9 cellular contexts compared by ENCODE assay signal in genomic region chr2:74552914-74553811, GRCh38. TPM values are rescaled to one million over a fixed set of nuclear protein-coding genes. Genes with fewer than 3 reads are reported as not detected.
A peak's percentile ranks its signal among the peaks of the same experiment; 100 is the strongest.
DNase-seq lines count a peak whose midpoint lies in the region; ATAC-seq and TF ChIP-seq lines count a peak whose summit lies in the region.
"Had no signal": no experiment of that assay in that cellular context is flagged by ENCODE, and none has a peak within 500 bp of the region (broad histone marks: within the 10 kb centered on the region; RNA-seq: fewer than 3 reads in every experiment).

No MANE protein-coding gene starts in this region.

- peak overlapping the region; percentile 64 for H3K27ac Mint-ChIP-seq in activated T-cell treated with anti-CD3 and anti-CD28 coated beads, Interleukin-2, amount 50 U/mL, for 72 hours

- peaks cover 31% of the 10 kb centered on the region for H3K27me3 Mint-ChIP-seq in activated T-cell treated with anti-CD3 and anti-CD28 coated beads, Interleukin-2, amount 50 U/mL, for 72 hours (ENCODE audit: low read depth)

- no peaks in the 10 kb centered on the region for H3K27me3 ChIP-seq in SJSA1 (replicated peaks)

- H3K4me3 Mint-ChIP-seq in activated T-cell treated with anti-CD3 and anti-CD28 coated beads, Interleukin-2, amount 50 U/mL, for 72 hours: peak overlapping the region; percentile 62 to 64

- H3K27ac ChIP-seq in SJSA1: 0 out of 2 replicates have a peak overlapping the region, but pooled peaks have one; percentile 4

- H3K36me3 ChIP-seq in SJSA1: peaks cover 24% of the 10 kb centered on the region

- peaks cover 6 to 7% of the 10 kb centered on the region in 2 donors for H3K36me3 Mint-ChIP-seq in activated T-cell treated with anti-CD3 and anti-CD28 coated beads, Interleukin-2, amount 50 U/mL, for 72 hours (ENCODE audit: insufficient read depth in 2 of 2)

- peaks cover 31% of the 10 kb centered on the region for H3K4me1 Mint-ChIP-seq in activated T-cell treated with anti-CD3 and anti-CD28 coated beads, Interleukin-2, amount 50 U/mL, for 72 hours (ENCODE audit: low read depth)

- H3K4me1 ChIP-seq in SJSA1 (replicated peaks): peaks cover 34% of the 10 kb centered on the region

- TF ChIP-seq CTCF in fibroblast of the aortic adventitia (IDR thresholded peaks at IDR 0.05; ENCODE audit: insufficient read depth, low read length): no peak
- no peak for TF ChIP-seq CTCF in retinal pigment epithelial cell (conservative IDR thresholded peaks at IDR 0.05; ENCODE audit: low read depth, low read length)

- H3K9me3 Mint-ChIP-seq in activated T-cell treated with anti-CD3 and anti-CD28 coated beads, Interleukin-2, amount 50 U/mL, for 72 hours: no peaks in the 10 kb centered on the region

- 0 out of 2 replicates have a peak, but pooled peaks cover 7% of the 10 kb centered on the region for H3K9me3 ChIP-seq in SJSA1 (replicated peaks)

- peak overlapping the region; percentile 65 for H3K4me3 ChIP-seq in SJSA1
- H3K4me3 ChIP-seq in fibroblast of the aortic adventitia (ENCODE audit: low read depth, low read length): peak overlapping the region; percentile 91
- peak overlapping the region; percentile 94 for H3K4me3 ChIP-seq in retinal pigment epithelial cell (ENCODE audit: low read length)

- ATAC-seq in activated T-cell treated with anti-CD3 and anti-CD28 coated beads, Interleukin-2, amount 50 U/mL, for 72 hours (replicated peaks in 1 of 2): no peak
- ATAC-seq in GM19452 (IDR thresholded peaks at IDR 0.05; ENCODE audit: unreplicated experiment): no peak

- peak in 1 of 2 donors; percentile 5 for DNase-seq in activated T-cell treated with anti-CD3 and anti-CD28 coated beads, Interleukin-2, amount 50 U/mL, for 72 hours
- DNase-seq in activated T-cell treated with anti-CD3 and anti-CD28 coated beads, Interleukin-2, amount 50 U/mL, for 1 hour: no peak
- DNase-seq in SJSA1 (ENCODE audit: low read depth in 1 of 2, low spot score in 2 of 2) (no peak), fibroblast of the aortic adventitia (ENCODE audit: low read depth) (no peak), retinal pigment epithelial cell (ENCODE audit: low read depth) (no peak), activated gamma-delta T cell treated with Interleukin-2 at 50 U/mL for 16 hours (no peak), pons (ENCODE audit: low spot score) (no peak)

RNA-seq across cellular contexts. Expression of gene LOXL3, which starts 0.6 kb away (rescaled TPM):
- total RNA-seq in activated T-cell treated with anti-CD3 and anti-CD28 coated beads, Interleukin-2, amount 50 U/mL, for 72 hours: 1 to 10 TPM; 3.1 to 3.6 TPM
- total RNA-seq in SJSA1 (2014; rRNA removed; shearing (Covaris generic)): 10.4 and 14.8 TPM in 2 replicates
- total RNA-seq in fibroblast of the aortic adventitia (ENCODE audit: low replicate concordance): 11.9 and 18.5 TPM in 2 replicates

RNA-seq across cellular contexts. Expression of gene DOK1, which starts 1.4 kb away (rescaled TPM):
- 10 to 100 TPM; 20.6 to 25.6 TPM for total RNA-seq in activated T-cell treated with anti-CD3 and anti-CD28 coated beads, Interleukin-2, amount 50 U/mL, for 72 hours
- total RNA-seq in SJSA1 (2014; rRNA removed; shearing (Covaris generic)): 13.6 and 14.4 TPM in 2 replicates
- total RNA-seq in fibroblast of the aortic adventitia (ENCODE audit: low replicate concordance): 11.4 and 36.9 TPM in 2 replicates

RNA-seq across cellular contexts. Expression of gene HTRA2, which starts 23.4 kb away (rescaled TPM):
- 10 to 100 TPM; 74.3 to 84.9 TPM for total RNA-seq in activated T-cell treated with anti-CD3 and anti-CD28 coated beads, Interleukin-2, amount 50 U/mL, for 72 hours
- total RNA-seq in SJSA1 (2014; rRNA removed; shearing (Covaris generic)): 28.3 and 36.8 TPM in 2 replicates
- 27.1 and 32.9 TPM in 2 replicates for total RNA-seq in fibroblast of the aortic adventitia (ENCODE audit: low replicate concordance)

RNA-seq across cellular contexts. Expression of gene AUP1, which starts 23.7 kb away (rescaled TPM):
- 100 to 1,000 TPM; 128 to 136 TPM for total RNA-seq in activated T-cell treated with anti-CD3 and anti-CD28 coated beads, Interleukin-2, amount 50 U/mL, for 72 hours
- total RNA-seq in SJSA1 (2014; rRNA removed; shearing (Covaris generic)): 88.4 and 151 TPM in 2 replicates
- 18.1 and 88.0 TPM in 2 replicates for total RNA-seq in fibroblast of the aortic adventitia (ENCODE audit: low replicate concordance)

RNA-seq across cellular contexts. Expression of gene DQX1, which starts 27.1 kb away (rescaled TPM):
- total RNA-seq in activated T-cell treated with anti-CD3 and anti-CD28 coated beads, Interleukin-2, amount 50 U/mL, for 72 hours: 1 to 10 TPM; 1.5 to 1.9 TPM
- not detected in 2 replicates for total RNA-seq in SJSA1 (2014; rRNA removed; shearing (Covaris generic))
- 0.27 TPM in 1 of 2 replicates, not detected in the other for total RNA-seq in fibroblast of the aortic adventitia (ENCODE audit: low replicate concordance)
- total RNA-seq: frontal cortex had no signal
